ENCODE assay signal across 1 cellular context in the genomic region with DNA sequence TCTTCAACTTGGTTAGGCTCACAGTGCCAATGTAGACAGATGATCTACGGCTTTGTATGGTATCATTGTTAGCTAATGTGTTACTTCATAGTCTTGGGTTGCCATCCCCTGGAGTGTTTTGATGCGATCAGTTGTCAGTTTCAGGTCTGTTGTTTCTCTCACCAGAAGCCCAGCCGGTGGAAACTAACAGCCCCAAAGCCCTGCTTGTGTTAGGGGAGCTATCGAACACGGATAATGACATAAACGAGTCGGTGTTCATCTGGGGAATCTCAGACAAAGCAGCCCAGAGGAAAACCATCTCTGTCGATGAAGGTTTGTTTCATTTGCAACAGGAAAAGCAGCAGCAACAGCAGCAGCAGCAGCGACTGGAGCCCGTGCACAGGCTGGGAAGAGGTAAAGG.
TF ChIP-seq lines count a peak whose summit lies in the region.

No MANE protein-coding gene starts in this region.

TF ChIP-seq in WTC11, 78 proteins besides CTCF, POLR2A, EP300 and RAD21 (continued from another document):
- TF ChIP-seq ZBTB43 (CRISPR knock-in tag; IDR thresholded peaks at IDR 0.05) (no peak), CBFB (CRISPR knock-in tag; IDR thresholded peaks at IDR 0.05; ENCODE audit: low read depth) (no peak), MLX (CRISPR knock-in tag; IDR thresholded peaks at IDR 0.05) (no peak), NFYB (CRISPR knock-in tag; conservative IDR thresholded peaks at IDR 0.05; ENCODE audit: low read depth) (no peak), FOXK1 (CRISPR knock-in tag; IDR thresholded peaks at IDR 0.05) (no peak), E2F4 (CRISPR knock-in tag; IDR thresholded peaks at IDR 0.05; ENCODE audit: borderline replicate concordance, low read depth) (no peak), TCF7 (CRISPR knock-in tag; IDR thresholded peaks at IDR 0.05; ENCODE audit: low read depth) (no peak), ESRRA (CRISPR knock-in tag; IDR thresholded peaks at IDR 0.05; ENCODE audit: borderline replicate concordance) (no peak)
- TF ChIP-seq, protein P1, sequence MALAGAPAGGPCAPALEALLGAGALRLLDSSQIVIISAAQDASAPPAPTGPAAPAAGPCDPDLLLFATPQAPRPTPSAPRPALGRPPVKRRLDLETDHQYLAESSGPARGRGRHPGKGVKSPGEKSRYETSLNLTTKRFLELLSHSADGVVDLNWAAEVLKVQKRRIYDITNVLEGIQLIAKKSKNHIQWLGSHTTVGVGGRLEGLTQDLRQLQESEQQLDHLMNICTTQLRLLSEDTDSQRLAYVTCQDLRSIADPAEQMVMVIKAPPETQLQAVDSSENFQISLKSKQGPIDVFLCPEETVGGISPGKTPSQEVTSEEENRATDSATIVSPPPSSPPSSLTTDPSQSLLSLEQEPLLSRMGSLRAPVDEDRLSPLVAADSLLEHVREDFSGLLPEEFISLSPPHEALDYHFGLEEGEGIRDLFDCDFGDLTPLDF (CRISPR knock-in tag; IDR thresholded peaks at IDR 0.05) = no peak
- TF ChIP-seq, protein P2, sequence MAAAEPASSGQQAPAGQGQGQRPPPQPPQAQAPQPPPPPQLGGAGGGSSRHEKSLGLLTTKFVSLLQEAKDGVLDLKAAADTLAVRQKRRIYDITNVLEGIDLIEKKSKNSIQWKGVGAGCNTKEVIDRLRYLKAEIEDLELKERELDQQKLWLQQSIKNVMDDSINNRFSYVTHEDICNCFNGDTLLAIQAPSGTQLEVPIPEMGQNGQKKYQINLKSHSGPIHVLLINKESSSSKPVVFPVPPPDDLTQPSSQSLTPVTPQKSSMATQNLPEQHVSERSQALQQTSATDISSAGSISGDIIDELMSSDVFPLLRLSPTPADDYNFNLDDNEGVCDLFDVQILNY (CRISPR knock-in tag; IDR thresholded peaks at IDR 0.05) = no peak
- TF ChIP-seq, protein P3, sequence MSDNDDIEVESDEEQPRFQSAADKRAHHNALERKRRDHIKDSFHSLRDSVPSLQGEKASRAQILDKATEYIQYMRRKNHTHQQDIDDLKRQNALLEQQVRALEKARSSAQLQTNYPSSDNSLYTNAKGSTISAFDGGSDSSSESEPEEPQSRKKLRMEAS (CRISPR knock-in tag; IDR thresholded peaks at IDR 0.05) = no peak
